9 cellular contexts compared by ENCODE assay signal in genomic region chr14:106318700-106319099, GRCh38.
DNase-seq lines count a peak whose midpoint lies in the region; ATAC-seq, FAIRE-seq and TF ChIP-seq lines count a peak whose summit lies in the region.
"Had no signal": no experiment of that assay in that cellular context is flagged by ENCODE, and none has a peak within 500 bp of the region (broad histone marks: within the 10 kb centered on the region; RNA-seq: fewer than 3 reads in every experiment).

No MANE protein-coding gene starts in this region.

- H3K23ac ChIP-seq in neuronal stem cell (ENCODE audit: low read depth, low read length, poor library complexity): no peak overlapping the region

- H3K79me2 ChIP-seq in KMS-11 (ENCODE audit: insufficient read depth, low read depth): no peaks in the 10 kb centered on the region

- no peak for FAIRE-seq in kidney (lab: Jason Lieb, UNC)

- intact Hi-C loops in A673 (cut with micrococcal nuclease; ENCODE audit: unreplicated experiment) (no loop called here), lower lobe of right lung (cut with DNase I) (no loop called here), kidney (cut with DNase I) (no loop called here)

- no TSS peak for BruUV-seq in A673 (replicated peaks; lab: Mats Ljungman, UMichigan)

- H3K4ac ChIP-seq in neuronal stem cell (ENCODE audit: low read length): no peak overlapping the region

- H4K20me1 ChIP-seq in KMS-11 (ENCODE audit: insufficient read depth): no peaks in the 10 kb centered on the region

- POLR2A ChIA-PET in A673 (lab: Charles Lee; ENCODE audit: low non-redundant PET): no interaction called here

- H2AK5ac ChIP-seq in neuronal stem cell (ENCODE audit: low read depth, low read length): no peak overlapping the region

- no peak overlapping the region for H2BK120ac ChIP-seq in neuronal stem cell (ENCODE audit: low read depth, low read length)

- H3K4me2 ChIP-seq in KMS-11 (no peak overlapping the region), neuronal stem cell (ENCODE audit: insufficient read depth, low read length, poor library complexity, severe bottlenecking) (no peak overlapping the region)

- TF ChIP-seq CTCF in A673 (conservative IDR thresholded peaks at IDR 0.05; ENCODE audit: low read depth, low read length) (peak; percentile 69), KMS-11 (conservative IDR thresholded peaks at IDR 0.05; ENCODE audit: low read depth, low read length) (peak; percentile 71), lower lobe of right lung (IDR thresholded peaks at IDR 0.05) (peak; percentile 40), kidney (IDR thresholded peaks at IDR 0.05; ENCODE audit: borderline replicate concordance, extremely low read depth, insufficient read depth) (no peak)

- H3K79me1 ChIP-seq in neuronal stem cell (ENCODE audit: low read depth, low read length): no peaks in the 10 kb centered on the region

- H3K27ac ChIP-seq in A673 (ENCODE audit: low read depth, low read length, poor library complexity, severe bottlenecking) (no peak overlapping the region), KMS-11 (no peak overlapping the region), lower lobe of right lung (no peak overlapping the region), kidney (ENCODE audit: low read depth in 2 of 2, low read length in 2 of 2) (no peak overlapping the region), neuronal stem cell (replicated peaks; ENCODE audit: low read length) (no peak overlapping the region)

- DNase-seq in A673 (ENCODE audit: low spot score): peak; percentile 15
- peak; percentile 5 to 23 for DNase-seq in activated CD8-positive, alpha-beta memory T cell treated with anti-CD3 and anti-CD28 coated beads for 1 hour (ENCODE audit: extremely low read depth in 1 of 2, low read depth in 1 of 2)
- no peak for DNase-seq in lower lobe of right lung
- no peak for DNase-seq in kidney
- no peak for DNase-seq in COR-L47 (lab: John Stamatoyannopoulos, UW)
- no peak for DNase-seq in neuronal stem cell (ENCODE audit: low spot score)
- DNase-seq: glutamatergic neuron had no signal

- H3K14ac ChIP-seq in neuronal stem cell (ENCODE audit: low read length): no peak overlapping the region

- no peaks in the 10 kb centered on the region for H3K4me1 ChIP-seq in A673 (ENCODE audit: insufficient read depth, low read length, poor library complexity, severe bottlenecking)
- H3K4me1 ChIP-seq in KMS-11 (ENCODE audit: low read depth, poor library complexity, severe bottlenecking): peaks cover 29% of the 10 kb centered on the region
- H3K4me1 ChIP-seq in lower lobe of right lung: no peaks in the 10 kb centered on the region
- no peaks in the 10 kb centered on the region for H3K4me1 ChIP-seq in kidney (ENCODE audit: control insufficient read depth in 1 of 2, insufficient read depth in 1 of 2, low read depth in 1 of 2, low read length in 2 of 2)
- H3K4me1 ChIP-seq in neuronal stem cell (ENCODE audit: control insufficient read depth in 2 of 2, insufficient read depth in 1 of 2, low read depth in 1 of 2, low read length in 2 of 2): no peaks in the 10 kb centered on the region

- no peak overlapping the region for H2BK15ac ChIP-seq in neuronal stem cell (ENCODE audit: low read length)

- no peaks in the 10 kb centered on the region for H3K36me3 ChIP-seq in A673 (ENCODE audit: insufficient read depth, low read length, poor library complexity, severe bottlenecking)
- H3K36me3 ChIP-seq in KMS-11 (ENCODE audit: insufficient read depth): no peaks in the 10 kb centered on the region
- H3K36me3 ChIP-seq in lower lobe of right lung: no peaks in the 10 kb centered on the region
- H3K36me3 ChIP-seq in kidney (ENCODE audit: control insufficient read depth in 1 of 2, insufficient read depth in 2 of 2, low read length in 2 of 2): no peaks in the 10 kb centered on the region
- no peaks in the 10 kb centered on the region for H3K36me3 ChIP-seq in neuronal stem cell (replicated peaks in 1 of 2; ENCODE audit: control insufficient read depth in 2 of 2, insufficient read depth in 2 of 2, low read length in 2 of 2)

- H3K27me3 ChIP-seq in A673 (replicated peaks; ENCODE audit: insufficient read depth, low read depth, low read length, poor library complexity) (peaks cover 39% of the 10 kb centered on the region), KMS-11 (ENCODE audit: insufficient read depth, low read depth) (no peaks in the 10 kb centered on the region), lower lobe of right lung (ENCODE audit: low read depth) (no peaks in the 10 kb centered on the region), neuronal stem cell (ENCODE audit: control insufficient read depth in 3 of 3, insufficient read depth in 3 of 3, low read depth in 1 of 3, low read length in 3 of 3) (no peaks in the 10 kb centered on the region)

- H2AFZ ChIP-seq in KMS-11 (ENCODE audit: low read depth) (no peak overlapping the region), neuronal stem cell (ENCODE audit: low read length) (no peak overlapping the region)

- H2BK5ac ChIP-seq in neuronal stem cell (ENCODE audit: low read length): no peak overlapping the region

- H3K9me3 ChIP-seq in A673 (ENCODE audit: low read depth, low read length, poor library complexity, severe bottlenecking) (no peaks in the 10 kb centered on the region), lower lobe of right lung (no peaks in the 10 kb centered on the region), kidney (ENCODE audit: control insufficient read depth in 1 of 2, low read length in 2 of 2) (no peaks in the 10 kb centered on the region), neuronal stem cell (replicated peaks in 1 of 2; ENCODE audit: control insufficient read depth in 2 of 2, insufficient read depth in 1 of 2, low read depth in 1 of 2, low read length in 2 of 2) (peaks cover 0 to 38% of the 10 kb centered on the region in 2 donors)

- H2BK12ac ChIP-seq in neuronal stem cell (ENCODE audit: low read length): no peak overlapping the region

- ATAC-seq in lower lobe of right lung (no peak), GM19351 (IDR thresholded peaks at IDR 0.05; ENCODE audit: unreplicated experiment) (no peak)

- H3K4me3 ChIP-seq in A673 (ENCODE audit: low read depth, low read length, poor library complexity, severe bottlenecking) (no peak overlapping the region), KMS-11 (IDR thresholded peaks at IDR 0.05; ENCODE audit: insufficient read depth, low read depth, low read length) (no peak overlapping the region), lower lobe of right lung (no peak overlapping the region), kidney (ENCODE audit: low read length in 2 of 2) (no peak overlapping the region), neuronal stem cell (ENCODE audit: low read length in 2 of 2) (no peak overlapping the region)

- H4K91ac ChIP-seq in neuronal stem cell (ENCODE audit: low read depth, low read length, poor library complexity): no peak overlapping the region

- no peak overlapping the region for H4K8ac ChIP-seq in neuronal stem cell (ENCODE audit: low read depth, low read length)

- CTCF ChIA-PET in A673 (lab: Charles Lee): no interaction called here

- WGBS in neuronal stem cell (ENCODE audit: extremely low coverage in 2 of 2, insufficient read length in 2 of 2, insufficient replicate concordance in 1 of 2), 2 donors: no CpG with 5 or more reads among the region's 3 CpGs

- H3K9ac ChIP-seq in KMS-11 (no peak overlapping the region), kidney (ENCODE audit: low read length in 2 of 2) (no peak overlapping the region), neuronal stem cell (ENCODE audit: low read depth, low read length, poor library complexity) (no peak overlapping the region)

- no peak overlapping the region for H3K18ac ChIP-seq in neuronal stem cell (ENCODE audit: low read length)

Comparison
In these comparisons a context has a peak if more than half of its experiments do, and no peak if none do; other contexts are left out.
1. DNase-seq: peak in A673 (single experiment) and activated CD8-positive, alpha-beta memory T cell treated with anti-CD3 and anti-CD28 coated beads for 1 hour (2 of 2); none in lower lobe of right lung (single experiment), kidney (single experiment), COR-L47 (single experiment) and neuronal stem cell (single experiment).